16 cellular contexts compared by ENCODE assay signal in genomic region chr2:5685225-5685624, GRCh38. TPM values are rescaled to one million over a fixed set of nuclear protein-coding genes. Genes with fewer than 3 reads are reported as not detected.
A peak's percentile ranks its signal among the peaks of the same experiment; 100 is the strongest.
DNase-seq lines count a peak whose midpoint lies in the region; TF ChIP-seq lines count a peak whose summit lies in the region.
"Had no signal": no experiment of that assay in that cellular context is flagged by ENCODE, and none has a peak within 500 bp of the region (broad histone marks: within the 10 kb centered on the region; RNA-seq: fewer than 3 reads in every experiment).

No MANE protein-coding gene starts in this region.

- H3K4me3 Mint-ChIP-seq in nephron progenitor cell = peak overlapping the region; percentile 28
- H3K4me3 Mint-ChIP-seq: CD4-positive, alpha-beta memory T cell; GM23338 had no signal

- peaks cover 24% of the 10 kb centered on the region for H3K9me3 Mint-ChIP-seq in nephron progenitor cell
- H3K9me3 Mint-ChIP-seq: GM23338 had no signal

- H3K9me2 ChIP-seq in Karpas-422 (replicated peaks; ENCODE audit: insufficient read depth, low read length) = no peaks in the 10 kb centered on the region

- no peak overlapping the region for H3K27ac Mint-ChIP-seq in nephron progenitor cell
- H3K27ac Mint-ChIP-seq: CD4-positive, alpha-beta memory T cell; GM23338 had no signal

- H3K36me3 ChIP-seq in Karpas-422 (ENCODE audit: insufficient read depth, low read length) = no peaks in the 10 kb centered on the region
- H3K36me3 ChIP-seq: BE2C had no signal

- H3K27ac ChIP-seq in Karpas-422 (ENCODE audit: low read length) = no peak overlapping the region
- H3K27ac ChIP-seq: C4-2B, HL-60 had no signal

- H3K27me3 ChIP-seq in Karpas-422 (ENCODE audit: low read length) = no peaks in the 10 kb centered on the region

- no peak for TF ChIP-seq CTCF in nephron progenitor cell (IDR thresholded peaks at IDR 0.05)

- peak; percentile 11 for DNase-seq in NCI-H1105 (lab: John Stamatoyannopoulos, UW)
- DNase-seq in NCI-H146 (lab: John Stamatoyannopoulos, UW) = peak; percentile 33
- peak; percentile 74 for DNase-seq in NCI-H748 (lab: John Stamatoyannopoulos, UW; ENCODE audit: unreplicated experiment)
- DNase-seq in nephron progenitor cell = no peak
- no peak for DNase-seq in Karpas-422
- DNase-seq in Kasumi-1 (lab: John Stamatoyannopoulos, UW) = no peak
- no peak for DNase-seq in inferior parietal cortex (ENCODE audit: extremely low spot score)
- DNase-seq: BE2C; CD4-positive, alpha-beta memory T cell; DMS79; H7 had no signal

- H3K36me3 Mint-ChIP-seq in nephron progenitor cell (ENCODE audit: low read depth) = peaks cover 25% of the 10 kb centered on the region
- H3K36me3 Mint-ChIP-seq: CD4-positive, alpha-beta memory T cell had no signal

- no peak overlapping the region for H3K4me2 ChIP-seq in Karpas-422 (ENCODE audit: low read depth, low read length, poor library complexity, severe bottlenecking)
- H3K4me2 ChIP-seq: GM23338 had no signal

- H3K27me3 Mint-ChIP-seq in nephron progenitor cell (ENCODE audit: low read depth, poor library complexity) = no peaks in the 10 kb centered on the region

- H3K79me2 ChIP-seq in Karpas-422 (ENCODE audit: low read length) = no peaks in the 10 kb centered on the region

- peaks cover 58% of the 10 kb centered on the region for H3K4me1 Mint-ChIP-seq in nephron progenitor cell
- H3K4me1 Mint-ChIP-seq: CD4-positive, alpha-beta memory T cell had no signal

- H3K4me3 ChIP-seq in Karpas-422 (ENCODE audit: low read length) = no peak overlapping the region
- H3K4me3 ChIP-seq: GM12878, GM23338 had no signal

- H2AFZ ChIP-seq in Karpas-422 (ENCODE audit: low read length) = no peak overlapping the region
- H2AFZ ChIP-seq: GM23338 had no signal

- H3K9ac ChIP-seq in Karpas-422 (ENCODE audit: low read length) = no peak overlapping the region

- H4K20me1 ChIP-seq in Karpas-422 (ENCODE audit: insufficient read depth, low read depth, low read length) = no peaks in the 10 kb centered on the region

- H3K4me1 ChIP-seq in Karpas-422 (ENCODE audit: low read length) = no peaks in the 10 kb centered on the region
- H3K4me1 ChIP-seq: BE2C had no signal

- H3K9me3 ChIP-seq in Karpas-422 (ENCODE audit: low read length) = no peaks in the 10 kb centered on the region
- H3K9me3 ChIP-seq: BE2C had no signal

RNA-seq across cellular contexts. Expression of gene SOX11, which starts 7.0 kb away (rescaled TPM):
- not detected in 2 replicates for total RNA-seq in Karpas-422 (2014; rRNA removed; shearing (Covaris generic); ENCODE audit: low replicate concordance)
- total RNA-seq: CD4-positive, alpha-beta memory T cell; G401 had no signal

Comparison
In these comparisons a context has a peak if more than half of its experiments do, and no peak if none do; other contexts are left out.
1. DNase-seq: peak in NCI-H1105 (single experiment), NCI-H146 (single experiment) and NCI-H748 (single experiment); none in nephron progenitor cell (single experiment), Karpas-422 (single experiment), Kasumi-1 (0 of 2) and inferior parietal cortex (single experiment).